ENCODE assay signal across 19 cellular contexts in the genomic region with DNA sequence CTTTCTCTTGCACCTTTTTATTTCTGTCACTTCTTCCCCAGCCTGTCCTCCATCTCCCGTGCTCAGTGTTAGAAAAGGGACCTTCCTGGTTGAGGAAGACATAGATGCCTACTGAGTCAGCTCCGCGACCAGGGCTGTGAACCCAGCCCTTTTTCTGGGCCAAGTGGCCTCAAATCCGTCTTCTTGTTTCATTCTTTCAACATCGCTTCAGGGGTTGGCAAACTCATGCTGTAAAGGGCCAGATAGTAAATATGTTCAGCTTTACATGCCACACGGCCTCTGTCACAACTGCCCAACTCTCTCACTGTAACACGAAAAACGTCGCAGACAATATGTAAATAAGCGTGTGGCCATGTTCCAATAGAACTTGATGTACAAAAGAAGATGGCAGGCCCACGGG.
A peak's percentile ranks its signal among the peaks of the same experiment; 100 is the strongest.
DNase-seq lines count a peak whose midpoint lies in the region; ATAC-seq and TF ChIP-seq lines count a peak whose summit lies in the region.
"Had no signal": no experiment of that assay in that cellular context is flagged by ENCODE, and none has a peak within 500 bp of the region (broad histone marks: within the 10 kb centered on the region; RNA-seq: fewer than 3 reads in every experiment).

No MANE protein-coding gene starts in this region.

- no peak overlapping the region for H3K23ac ChIP-seq in mesenchymal stem cell (ENCODE audit: low read length in 2 of 2)

- peak overlapping the region; percentile 59 for H2AK5ac ChIP-seq in mesenchymal stem cell (ENCODE audit: low read length, severe bottlenecking)

- no peak overlapping the region for H2BK120ac ChIP-seq in mesenchymal stem cell (ENCODE audit: low read depth, low read length)

- H3K36me3 Mint-ChIP-seq in MCF 10A (ENCODE audit: insufficient read depth, unreplicated experiment) = no peaks in the 10 kb centered on the region
- H3K36me3 Mint-ChIP-seq: CD14-positive monocyte had no signal

- H4K91ac ChIP-seq in mesenchymal stem cell (ENCODE audit: low read length) = no peak overlapping the region

- H3K4me1 ChIP-seq in breast epithelium (no peaks in the 10 kb centered on the region), ectodermal cell (ENCODE audit: control insufficient read depth, insufficient read depth, low read length) (peaks cover 34% of the 10 kb centered on the region), mesenchymal stem cell (ENCODE audit: control insufficient read depth, insufficient read depth, low read depth, low read length) (peaks cover 14% of the 10 kb centered on the region)

- H3K4me3 ChIP-seq in breast epithelium (no peak overlapping the region), ectodermal cell (ENCODE audit: insufficient read depth, low read depth, low read length) (no peak overlapping the region), mesenchymal stem cell (ENCODE audit: insufficient read depth in 1 of 2, low read depth in 1 of 2, low read length in 2 of 2) (no peak overlapping the region)

- ATAC-seq in HG02763 (IDR thresholded peaks at IDR 0.05; ENCODE audit: unreplicated experiment) = no peak
- ATAC-seq in GM18517 (IDR thresholded peaks at IDR 0.05; ENCODE audit: unreplicated experiment) = no peak
- ATAC-seq: HCT116, HepG2, PC-3 had no signal

- H3K36me3 ChIP-seq in breast epithelium (no peaks in the 10 kb centered on the region), ectodermal cell (ENCODE audit: control insufficient read depth, insufficient read depth, low read length) (no peaks in the 10 kb centered on the region), mesenchymal stem cell (ENCODE audit: control insufficient read depth in 1 of 2, insufficient read depth in 2 of 2, low read depth in 1 of 2, low read length in 2 of 2) (no peaks in the 10 kb centered on the region)

- H3K79me1 ChIP-seq in mesenchymal stem cell (replicated peaks; ENCODE audit: low read length, poor library complexity, severe bottlenecking) = no peaks in the 10 kb centered on the region

- H3K18ac ChIP-seq in mesenchymal stem cell (ENCODE audit: low read depth in 1 of 2, low read length in 2 of 2) = no peak overlapping the region

- CTCF ChIA-PET in MCF 10A (lab: Yijun Ruan, JAX) = no interaction called here

- BruUV-seq in MCF 10A (replicated peaks; lab: Mats Ljungman, UMichigan) = no TSS peak

- no peak overlapping the region for H2BK15ac ChIP-seq in mesenchymal stem cell (ENCODE audit: low read depth, poor library complexity, severe bottlenecking)

- H2AFZ ChIP-seq in mesenchymal stem cell (ENCODE audit: low read depth, low read length) = no peak overlapping the region

- DNase-seq in MCF 10A (ENCODE audit: unreplicated experiment) (no peak), breast epithelium (ENCODE audit: low spot score in 2 of 2) (no peak), mesenchymal stem cell (no peak), NOMO-1 (lab: John Stamatoyannopoulos, UW; ENCODE audit: unreplicated experiment in 2 of 2) (no peak), SKM-1 treated with dmso at 0.1 percent for 144 hours (lab: John Stamatoyannopoulos, UW; ENCODE audit: unreplicated experiment) (no peak)
- DNase-seq: DMS79, KG1, NCI-H1436, NCI-H226, NCI-H524, NCI-H82, PC-3 had no signal

- TF ChIP-seq POLR2A in breast epithelium (IDR thresholded peaks at IDR 0.05) = no peak

- peaks cover 20% of the 10 kb centered on the region for H3K4me1 Mint-ChIP-seq in MCF 10A (ENCODE audit: insufficient read depth, unreplicated experiment)
- H3K4me1 Mint-ChIP-seq: CD14-positive monocyte had no signal

- peak overlapping the region; percentile 23 for H3K27ac Mint-ChIP-seq in MCF 10A (ENCODE audit: low read depth, unreplicated experiment)
- H3K27ac Mint-ChIP-seq: CD14-positive monocyte had no signal

- no peaks in the 10 kb centered on the region for H3K27me3 Mint-ChIP-seq in MCF 10A (ENCODE audit: insufficient read depth, unreplicated experiment)

- H3K4me3 Mint-ChIP-seq in MCF 10A (ENCODE audit: unreplicated experiment) = no peak overlapping the region
- H3K4me3 Mint-ChIP-seq: CD14-positive monocyte had no signal

- H3K4me2 ChIP-seq in mesenchymal stem cell (ENCODE audit: low read length, poor library complexity, severe bottlenecking) = no peak overlapping the region

- no peak overlapping the region for H3K9ac ChIP-seq in mesenchymal stem cell (ENCODE audit: low read length)

- no peak overlapping the region for H2BK5ac ChIP-seq in mesenchymal stem cell (ENCODE audit: low read depth, low read length, poor library complexity, severe bottlenecking)

- H3K9me3 ChIP-seq in breast epithelium (no peaks in the 10 kb centered on the region), ectodermal cell (ENCODE audit: control insufficient read depth, low read length) (no peaks in the 10 kb centered on the region), mesenchymal stem cell (ENCODE audit: control insufficient read depth, low read length) (no peaks in the 10 kb centered on the region)

- no peak overlapping the region for H2BK12ac ChIP-seq in mesenchymal stem cell (ENCODE audit: low read length in 2 of 2)

- H4K8ac ChIP-seq in mesenchymal stem cell (ENCODE audit: low read length) = no peak overlapping the region

- H3K27me3 ChIP-seq in breast epithelium (no peaks in the 10 kb centered on the region), ectodermal cell (ENCODE audit: control insufficient read depth, insufficient read depth, low read length, poor library complexity, severe bottlenecking) (no peaks in the 10 kb centered on the region), mesenchymal stem cell (ENCODE audit: control insufficient read depth in 1 of 2, insufficient read depth in 1 of 2, low read length in 2 of 2) (peaks cover 0 to 24% of the 10 kb centered on the region in 2 experiments)

- TF ChIP-seq CTCF in MCF 10A (IDR thresholded peaks at IDR 0.05; ENCODE audit: unreplicated experiment) (no peak), breast epithelium (IDR thresholded peaks at IDR 0.05) (no peak)

- H3K27ac ChIP-seq in breast epithelium (peak overlapping the region in 1 of 2 donors; percentile 15), ectodermal cell (ENCODE audit: insufficient read depth, low read depth, low read length, poor library complexity, severe bottlenecking) (peak overlapping the region; percentile 92), mesenchymal stem cell (ENCODE audit: low read length, poor library complexity, severe bottlenecking) (no peak overlapping the region)
- H3K27ac ChIP-seq: 22Rv1 had no signal

- H3K14ac ChIP-seq in mesenchymal stem cell (ENCODE audit: low read length in 2 of 2) = no peak overlapping the region

- POLR2A ChIA-PET in MCF 10A (lab: Yijun Ruan, JAX) = interaction anchor here (1.5 to 3.4 kb wide), 2 partner anchors 11 to 12 kb away, joined by 4 to 15 read pairs; no protein-coding TSS in a partner anchor

- WGBS in ectodermal cell, 2 experiments = 94% methylated on average over 11 of the region's 11 CpGs
- WGBS in mesenchymal stem cell = 93% methylated on average over 11 of the region's 11 CpGs

- intact Hi-C loops in MCF 10A (cut with micrococcal nuclease) (no loop called here), breast epithelium (cut with DNase I; ENCODE audit: low total_unique reads) (loop anchor here (2.0 kb wide), 1 partner anchor 54 kb away; no protein-coding TSS in a partner anchor)

- H3K4ac ChIP-seq in mesenchymal stem cell (ENCODE audit: low read depth in 1 of 2, low read length in 2 of 2) = no peak overlapping the region

- H3K9me3 Mint-ChIP-seq in MCF 10A (ENCODE audit: unreplicated experiment) = no peaks in the 10 kb centered on the region
